In genomic region chr15:44836094-44836493, GRCh38 we compare ENCODE assay signal across 1 cellular context.
TF ChIP-seq lines count a peak whose summit lies in the region.

No MANE protein-coding gene starts in this region.

TF ChIP-seq in HepG2, 621 proteins besides CTCF, POLR2A, EP300 and RAD21 (continued from another document):
- TF ChIP-seq ZNF609 (CRISPR knock-in tag; IDR thresholded peaks at IDR 0.05; ENCODE audit: borderline replicate concordance) (peak; percentile 71), FOXK1 (CRISPR knock-in tag; IDR thresholded peaks at IDR 0.05; ENCODE audit: borderline replicate concordance, low read depth) (peak; percentile 55; the same call in 1 of the 2 replicates), ZNF484 (CRISPR knock-in tag; IDR thresholded peaks at IDR 0.05; ENCODE audit: borderline replicate concordance, low read depth) (no peak), ZNF12 (CRISPR knock-in tag; IDR thresholded peaks at IDR 0.05) (peak; percentile 52; the same call in 1 of the 2 replicates), LRRFIP1 (CRISPR knock-in tag; conservative IDR thresholded peaks at IDR 0.05) (no peak), NR2F2 (IDR thresholded peaks at IDR 0.05; ENCODE audit: borderline replicate concordance, low read depth) (peak; percentile 98), SNAPC2 (CRISPR knock-in tag; IDR thresholded peaks at IDR 0.05) (no peak), CREB1 (IDR thresholded peaks at IDR 0.05) (peak; percentile 84), CREB1 (CRISPR knock-in tag; IDR thresholded peaks at IDR 0.05) (peak; percentile 66), ZNF224 (CRISPR knock-in tag; IDR thresholded peaks at IDR 0.05) (no peak), ZKSCAN5 (CRISPR knock-in tag; IDR thresholded peaks at IDR 0.05) (0 out of 2 replicates have a peak, but pooled peaks have one; percentile 50), ZNF710 (CRISPR knock-in tag; IDR thresholded peaks at IDR 0.05; ENCODE audit: borderline replicate concordance) (no peak), NR2F6 (IDR thresholded peaks at IDR 0.05) (peak; percentile 98), NR2F6 (CRISPR knock-in tag; IDR thresholded peaks at IDR 0.05) (peak; percentile 98), ATF3 (CRISPR knock-in tag; IDR thresholded peaks at IDR 0.05) (0 out of 2 replicates have a peak, but pooled peaks have one; percentile 24), ZNF816 (CRISPR knock-in tag; IDR thresholded peaks at IDR 0.05; ENCODE audit: borderline replicate concordance) (no peak), HNRNPUL1 (IDR thresholded peaks at IDR 0.05; ENCODE audit: low read depth, low read length) (no peak), NFE2L2 (IDR thresholded peaks at IDR 0.05; ENCODE audit: low read length) (peak; percentile 96), MAFG (CRISPR knock-in tag; IDR thresholded peaks at IDR 0.05) (peak; percentile 72)
